15 cellular contexts compared by ENCODE assay signal in the genomic region with DNA sequence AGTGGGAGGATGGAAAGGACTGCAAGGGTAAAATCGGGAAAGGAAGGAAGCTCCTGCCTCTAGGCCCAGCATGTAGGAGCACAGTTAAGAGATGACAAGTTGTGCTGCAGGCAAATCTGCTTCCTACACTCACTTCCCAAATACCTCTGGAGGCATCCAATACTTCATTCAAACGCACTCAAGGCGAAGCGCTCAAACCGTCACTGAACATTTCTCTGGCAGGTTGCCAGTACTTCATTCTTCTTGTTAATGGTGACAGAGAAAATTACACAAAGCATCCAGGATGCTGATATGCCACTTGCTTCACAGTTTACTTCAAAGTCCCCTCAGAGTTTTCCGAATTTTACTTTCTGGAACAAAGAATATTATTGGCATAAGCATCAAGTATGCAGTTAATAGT. TPM values are rescaled to one million over a fixed set of nuclear protein-coding genes. Genes with fewer than 3 reads are reported as not detected.
DNase-seq lines count a peak whose midpoint lies in the region; ATAC-seq and TF ChIP-seq lines count a peak whose summit lies in the region.
"Had no signal": no experiment of that assay in that cellular context is flagged by ENCODE, and none has a peak within 500 bp of the region (broad histone marks: within the 10 kb centered on the region; RNA-seq: fewer than 3 reads in every experiment).

No MANE protein-coding gene starts in this region.

- H3K27ac ChIP-seq in right atrium auricular region = no peak overlapping the region
- no peak overlapping the region for H3K27ac ChIP-seq in upper lobe of right lung
- H3K27ac ChIP-seq: parathyroid adenoma had no signal

- TF ChIP-seq CTCF in right atrium auricular region (IDR thresholded peaks at IDR 0.05) = no peak
- TF ChIP-seq CTCF in fibroblast of the aortic adventitia (IDR thresholded peaks at IDR 0.05; ENCODE audit: insufficient read depth, low read length) = no peak
- no peak for TF ChIP-seq CTCF in upper lobe of right lung (IDR thresholded peaks at IDR 0.05)

- no peaks in the 10 kb centered on the region for H3K4me1 Mint-ChIP-seq in naive thymus-derived CD8-positive, alpha-beta T cell

- H3K9me3 Mint-ChIP-seq in naive thymus-derived CD8-positive, alpha-beta T cell = no peaks in the 10 kb centered on the region
- H3K9me3 Mint-ChIP-seq: T-helper 1 cell treated with Interleukin-12 subunit alpha and Interleukin-12 subunit beta and Interleukin-4 antibody, amounts not matched to agents 30 μg/mL and 1 μg/mL, for 36 hours had no signal

- ATAC-seq in left ventricle myocardium superior = peak; percentile 26
- ATAC-seq in upper lobe of right lung = peak; percentile 13
- ATAC-seq in GM18519 (IDR thresholded peaks at IDR 0.05; ENCODE audit: low FRiP score, unreplicated experiment) = no peak
- ATAC-seq in naive thymus-derived CD8-positive, alpha-beta T cell = no peak
- ATAC-seq: activated CD8-positive, alpha-beta T cell treated with anti-CD3 and anti-CD28 coated beads, Interleukin-2, amount 10 ng/mL, durations not matched to agents 7 days and 5 days had no signal

- no peak overlapping the region for H3K27ac Mint-ChIP-seq in naive thymus-derived CD8-positive, alpha-beta T cell
- H3K27ac Mint-ChIP-seq: activated CD8-positive, alpha-beta T cell treated with anti-CD3 and anti-CD28 coated beads, Interleukin-2, amount 10 ng/mL, durations not matched to agents 7 days and 5 days; T-helper 1 cell treated with Interleukin-12 subunit alpha and Interleukin-12 subunit beta and Interleukin-4 antibody, amounts not matched to agents 30 μg/mL and 1 μg/mL, for 36 hours had no signal

- H3K27me3 ChIP-seq in right atrium auricular region (no peaks in the 10 kb centered on the region), upper lobe of right lung (no peaks in the 10 kb centered on the region)
- H3K27me3 ChIP-seq: MG63 had no signal

- peaks cover 0 to 4% (median 2%) of the 10 kb centered on the region in 5 donors for H3K27me3 Mint-ChIP-seq in naive thymus-derived CD8-positive, alpha-beta T cell

- POLR2A ChIA-PET in naive thymus-derived CD8-positive, alpha-beta T cell (lab: Charles Lee) = no interaction called here

- H3K9me3 ChIP-seq in right atrium auricular region (no peaks in the 10 kb centered on the region), upper lobe of right lung (no peaks in the 10 kb centered on the region)
- H3K9me3 ChIP-seq: MG63 had no signal

- no peak overlapping the region for H3K4me3 ChIP-seq in right atrium auricular region
- no peak overlapping the region for H3K4me3 ChIP-seq in fibroblast of the aortic adventitia (ENCODE audit: low read depth, low read length)
- no peak overlapping the region for H3K4me3 ChIP-seq in upper lobe of right lung
- H3K4me3 ChIP-seq: MG63 had no signal

- no peaks in the 10 kb centered on the region for H3K36me3 ChIP-seq in right atrium auricular region
- H3K36me3 ChIP-seq in upper lobe of right lung = no peaks in the 10 kb centered on the region
- H3K36me3 ChIP-seq: MG63 had no signal

- no peaks in the 10 kb centered on the region for H3K36me3 Mint-ChIP-seq in naive thymus-derived CD8-positive, alpha-beta T cell

- DNase-seq in left ventricle myocardium superior (no peak), right atrium auricular region (ENCODE audit: low spot score) (no peak), NCI-H446 (lab: John Stamatoyannopoulos, UW) (peak; percentile 80 to 87), fibroblast of the aortic adventitia (ENCODE audit: low read depth) (peak; percentile 38), upper lobe of right lung (no peak), LoVo (ENCODE audit: low spot score) (no peak)
- no peak for DNase-seq in naive thymus-derived CD8-positive, alpha-beta T cell
- DNase-seq: activated CD8-positive, alpha-beta T cell treated with anti-CD3 and anti-CD28 coated beads, Interleukin-2, amount 10 ng/mL, durations not matched to agents 7 days and 5 days; activated naive CD4-positive, alpha-beta T cell treated with Interleukin-2 at 50 U/mL for 16 hours; AML-193; MG63; stimulated activated naive CD4-positive, alpha-beta T cell had no signal

- intact Hi-C loops in left ventricle myocardium superior (cut with micrococcal nuclease) (no loop called here), upper lobe of right lung (cut with DNase I) (no loop called here)

- H3K4me3 Mint-ChIP-seq in naive thymus-derived CD8-positive, alpha-beta T cell = no peak overlapping the region
- H3K4me3 Mint-ChIP-seq: activated CD8-positive, alpha-beta T cell treated with anti-CD3 and anti-CD28 coated beads, Interleukin-2, amount 10 ng/mL, durations not matched to agents 7 days and 5 days; T-helper 1 cell treated with Interleukin-12 subunit alpha and Interleukin-12 subunit beta and Interleukin-4 antibody, amounts not matched to agents 30 μg/mL and 1 μg/mL, for 36 hours had no signal

- H3K4me1 ChIP-seq in right atrium auricular region = peaks cover 0 to 11% of the 10 kb centered on the region in 2 donors
- peaks cover 11% of the 10 kb centered on the region for H3K4me1 ChIP-seq in upper lobe of right lung
- H3K4me1 ChIP-seq: parathyroid adenoma had no signal

RNA-seq across cellular contexts. Expression of gene NREP, which starts 59.8 kb away (rescaled TPM):
- total RNA-seq in left ventricle myocardium superior (38.6 TPM), right atrium auricular region (10 to 100 TPM in 1 of 2 donors, 1 to 10 TPM in 1; 7.2 to 22.9 TPM), fibroblast of the aortic adventitia (ENCODE audit: low replicate concordance) (42.0 and 102 TPM in 2 replicates), upper lobe of right lung (19.3 TPM)
- 1 to 10 TPM; 6.8 to 8.9 TPM for total RNA-seq in naive thymus-derived CD8-positive, alpha-beta T cell
- 10 to 100 TPM; 11.1 to 19.3 (median 11.6) TPM for polyA plus RNA-seq in naive thymus-derived CD8-positive, alpha-beta T cell

Comparison
In these comparisons a context has a peak if more than half of its experiments do, and no peak if none do; other contexts are left out.
1. ATAC-seq: peak in left ventricle myocardium superior (single experiment) and upper lobe of right lung (single experiment); none in GM18519 (single experiment) and naive thymus-derived CD8-positive, alpha-beta T cell (0 of 2).
2. DNase-seq: peak in NCI-H446 (2 of 2) and fibroblast of the aortic adventitia (single experiment); none in left ventricle myocardium superior (single experiment), right atrium auricular region (single experiment), upper lobe of right lung (single experiment), naive thymus-derived CD8-positive, alpha-beta T cell (0 of 10) and LoVo (single experiment).